ENCODE assay signal across 3 cellular contexts in genomic region chr2:95031076-95031725, GRCh38.
A peak's percentile ranks its signal among the peaks of the same experiment; 100 is the strongest.
TF ChIP-seq lines count a peak whose summit lies in the region.

No MANE protein-coding gene starts in this region.

TF ChIP-seq in SK-N-SH treated with all-trans-retinoic acid at 6 μM for 48 hours, 23 proteins besides CTCF, POLR2A, EP300 and RAD21:
- TF ChIP-seq CREB5 (CRISPR knock-in tag; IDR thresholded peaks at IDR 0.05; ENCODE audit: low read depth): no peak
- no peak for TF ChIP-seq ISL1 (CRISPR knock-in tag; IDR thresholded peaks at IDR 0.05)
- TF ChIP-seq ZNF70 (CRISPR knock-in tag; IDR thresholded peaks at IDR 0.05): no peak
- TF ChIP-seq ESRRG (CRISPR knock-in tag; IDR thresholded peaks at IDR 0.05): no peak
- TF ChIP-seq PPARA (CRISPR knock-in tag; IDR thresholded peaks at IDR 0.05; ENCODE audit: borderline replicate concordance): no peak
- no peak for TF ChIP-seq TCF4 (CRISPR knock-in tag; IDR thresholded peaks at IDR 0.05; ENCODE audit: borderline replicate concordance)
- no peak for TF ChIP-seq RARB (CRISPR knock-in tag; IDR thresholded peaks at IDR 0.05)
- no peak for TF ChIP-seq ZC3H10 (CRISPR knock-in tag; IDR thresholded peaks at IDR 0.05)
- no peak for TF ChIP-seq TOX (CRISPR knock-in tag; IDR thresholded peaks at IDR 0.05; ENCODE audit: borderline replicate concordance)
- no peak for TF ChIP-seq CSDC2 (CRISPR knock-in tag; IDR thresholded peaks at IDR 0.05)
- no peak for TF ChIP-seq ZNF8 (CRISPR knock-in tag; IDR thresholded peaks at IDR 0.05)
- no peak for TF ChIP-seq ZFP30 (CRISPR knock-in tag; IDR thresholded peaks at IDR 0.05)
- no peak for TF ChIP-seq SNAI2 (CRISPR knock-in tag; IDR thresholded peaks at IDR 0.05)
- no peak for TF ChIP-seq GLIS3 (CRISPR knock-in tag; IDR thresholded peaks at IDR 0.05)
- TF ChIP-seq POU6F1 (CRISPR knock-in tag; IDR thresholded peaks at IDR 0.05; ENCODE audit: borderline replicate concordance, low read depth): no peak
- no peak for TF ChIP-seq ZFP3 (CRISPR knock-in tag; IDR thresholded peaks at IDR 0.05)
- TF ChIP-seq OSR1 (CRISPR knock-in tag; IDR thresholded peaks at IDR 0.05): no peak
- TF ChIP-seq BACH2 (CRISPR knock-in tag; IDR thresholded peaks at IDR 0.05; ENCODE audit: borderline replicate concordance): no peak

TF ChIP-seq in SK-N-SH, 30 proteins besides CTCF, POLR2A, EP300 and RAD21:
- TF ChIP-seq SMC3 (IDR thresholded peaks at IDR 0.05; ENCODE audit: low read depth, low read length) (no peak), FOXJ3 (CRISPR knock-in tag; IDR thresholded peaks at IDR 0.05) (no peak), TCF12 (IDR thresholded peaks at IDR 0.05) (no peak), RCOR1 (IDR thresholded peaks at IDR 0.05; ENCODE audit: low read length) (no peak), TEAD4 (IDR thresholded peaks at IDR 0.05; ENCODE audit: borderline replicate concordance, insufficient read depth) (no peak), RFX5 (IDR thresholded peaks at IDR 0.05; ENCODE audit: low read length) (no peak), MEF2A (IDR thresholded peaks at IDR 0.05; ENCODE audit: borderline replicate concordance, low read depth) (no peak), REST (IDR thresholded peaks at IDR 0.05; ENCODE audit: low read depth, low read length) (no peak)

TF ChIP-seq in GM12878, 131 proteins besides CTCF, POLR2A, EP300 and RAD21:
- TF ChIP-seq NR2C1 (IDR thresholded peaks at IDR 0.05): no peak
- TF ChIP-seq NR2F1 (conservative IDR thresholded peaks at IDR 0.05): 0 out of 2 replicates have a peak, but pooled peaks have one; percentile 4
